Comparison of ENCODE assay signal across 21 cellular contexts in genomic region chr13:49802410-49802809, GRCh38.
"Had no signal": no experiment of that assay in that cellular context is flagged by ENCODE, and none has a peak within 500 bp of the region (broad histone marks: within the 10 kb centered on the region; RNA-seq: fewer than 3 reads in every experiment).

No MANE protein-coding gene starts in this region.

- H3K4me2 ChIP-seq: KMS-11 had no signal

- H3K27ac ChIP-seq: HL-60, KMS-11, RWPE1 had no signal

- DNase-seq: Kasumi-1, MM.1S, NCI-H1048, NCI-H1105, NCI-H1417 treated with DMSO at 0.1 percent for 48 hours, NCI-H146, NCI-H1694 treated with DMSO at 0.1 percent for 48 hours, NCI-H1930, NCI-H2081, NCI-H2107, NCI-H2227 treated with DMSO at 0.1 percent for 48 hours, NCI-H524, NCI-H526 treated with DMSO at 0.1 percent for 48 hours, NCI-H774, PC-3, SHP77 had no signal

- ATAC-seq: Panc1, PC-3 had no signal

- FAIRE-seq: HTR-8/SVneo had no signal
